ENCODE assay signal across 35 cellular contexts in genomic region chr2:146123714-146124113, GRCh38.
DNase-seq lines count a peak whose midpoint lies in the region; ATAC-seq and TF ChIP-seq lines count a peak whose summit lies in the region.
"Had no signal": no experiment of that assay in that cellular context is flagged by ENCODE, and none has a peak within 500 bp of the region (broad histone marks: within the 10 kb centered on the region; RNA-seq: fewer than 3 reads in every experiment).

No MANE protein-coding gene starts in this region.

- peak overlapping the region; percentile 45; the same call in 1 of the 2 replicates for H2AFZ ChIP-seq in GM23248
- H2AFZ ChIP-seq in osteoblast (ENCODE audit: low read length), result peak overlapping the region; percentile 17
- H2AFZ ChIP-seq: GM23338 had no signal

- H3K4me3 ChIP-seq in GM23248, result no peak overlapping the region
- no peak overlapping the region for H3K4me3 ChIP-seq in SJSA1
- H3K4me3 ChIP-seq in osteoblast (ENCODE audit: insufficient read depth, low read length), result no peak overlapping the region
- H3K4me3 ChIP-seq in ascending aorta, result no peak overlapping the region
- H3K4me3 ChIP-seq in body of pancreas, result no peak overlapping the region
- H3K4me3 ChIP-seq: colonic mucosa, GM23338, lower lobe of right lung, sigmoid colon had no signal

- H3K27me3 ChIP-seq in GM23248 (replicated peaks; ENCODE audit: insufficient read depth) (no peaks in the 10 kb centered on the region), SJSA1 (replicated peaks) (no peaks in the 10 kb centered on the region), osteoblast (ENCODE audit: insufficient read depth, low read length) (no peaks in the 10 kb centered on the region), ascending aorta (no peaks in the 10 kb centered on the region), body of pancreas (no peaks in the 10 kb centered on the region)
- H3K27me3 ChIP-seq: colonic mucosa, foreskin keratinocyte, sigmoid colon had no signal

- ATAC-seq in body of pancreas, result no peak
- ATAC-seq: foreskin keratinocyte; GM23338; lower lobe of right lung; natural killer cell; PC-3; Right ventricle myocardium inferior; stimulated activated effector memory CD8-positive, alpha-beta T cell treated with anti-CD3 and anti-CD28 coated beads, Interleukin-12 subunit alpha, Interleukin-12 subunit beta, amount 100 ng/mL, for 72 hours had no signal

- H3K27ac ChIP-seq in GM23248, result 0 out of 2 replicates have a peak overlapping the region, but pooled peaks have one; percentile 5
- H3K27ac ChIP-seq in SJSA1, result peak overlapping the region; percentile 59
- H3K27ac ChIP-seq in osteoblast (ENCODE audit: low read depth, low read length), result peak overlapping the region; percentile 21
- H3K27ac ChIP-seq in ascending aorta, result no peak overlapping the region
- no peak overlapping the region for H3K27ac ChIP-seq in body of pancreas
- H3K27ac ChIP-seq: colonic mucosa, foreskin keratinocyte, lower lobe of right lung, sigmoid colon, VCaP had no signal

- H3K4me2 ChIP-seq in GM23248 (ENCODE audit: unreplicated experiment) (no peak overlapping the region), osteoblast (ENCODE audit: insufficient read depth, low read length) (no peak overlapping the region)
- H3K4me2 ChIP-seq: GM23338 had no signal

- CTCF ChIA-PET in GM10248 (lab: Yijun Ruan, JAX), result no interaction called here

- H3K79me2 ChIP-seq in GM23248 (ENCODE audit: insufficient read depth), result no peaks in the 10 kb centered on the region
- H3K79me2 ChIP-seq in osteoblast (ENCODE audit: insufficient read depth, low read length), result no peaks in the 10 kb centered on the region

- no peaks in the 10 kb centered on the region for H3K9me2 ChIP-seq in GM23248 (ENCODE audit: insufficient read depth)

- TF ChIP-seq CTCF in osteoblast (IDR thresholded peaks at IDR 0.05; ENCODE audit: extremely low read depth, low read depth, low read length) (no peak), ascending aorta (IDR thresholded peaks at IDR 0.05) (no peak), body of pancreas (IDR thresholded peaks at IDR 0.05) (no peak), GM10248 (IDR thresholded peaks at IDR 0.05; ENCODE audit: control extremely low read depth, extremely low read depth, low read depth, missing control alignments) (no peak)

- H3K9ac ChIP-seq in GM23248, result no peak overlapping the region

- intact Hi-C loops in ascending aorta (cut with DNase I), result no loop called here
- intact Hi-C loops in body of pancreas (cut with DNase I), result no loop called here

- in situ Hi-C loops in GM23248 (cut with MboI), result no loop called here

- 21 to 23% methylated on average over 1 of the region's 1 CpG for WGBS in GM23248 (ENCODE audit: low coverage in 1 of 2, low lambda C conversion rate in 2 of 2, missing lambda C conversion rate in 2 of 2), 2 experiments
- WGBS in body of pancreas, 2 donors, result 75 to 78% methylated on average over 1 of the region's 1 CpG

- no peak for TF ChIP-seq POLR2A in body of pancreas (IDR thresholded peaks at IDR 0.05)

- H3K9me3 ChIP-seq in GM23248 (ENCODE audit: low read depth) (no peaks in the 10 kb centered on the region), SJSA1 (replicated peaks) (no peaks in the 10 kb centered on the region), osteoblast (ENCODE audit: low read depth, low read length) (no peaks in the 10 kb centered on the region), ascending aorta (no peaks in the 10 kb centered on the region), body of pancreas (no peaks in the 10 kb centered on the region)
- H3K9me3 ChIP-seq: Caco-2, colonic mucosa, lower lobe of right lung, sigmoid colon had no signal

- DNase-seq in GM23248 (peak; percentile 54), SJSA1 (ENCODE audit: low read depth in 1 of 2, low spot score in 2 of 2) (no peak), fibroblast of gingiva (ENCODE audit: low read depth) (peak; percentile 33), osteoblast (ENCODE audit: insufficient read length, low spot score, missing footprints) (peak; percentile 32), ascending aorta (ENCODE audit: low spot score in 2 of 2) (no peak), body of pancreas (no peak), SKM-1 (lab: John Stamatoyannopoulos, UW; ENCODE audit: unreplicated experiment) (no peak), GM10248 (ENCODE audit: extremely low spot score) (no peak)
- DNase-seq: activated CD4-positive, alpha-beta T cell treated with anti-CD3 and anti-CD28 coated beads for 4 hours; activated CD8-positive, alpha-beta memory T cell treated with anti-CD3 and anti-CD28 coated beads for 24 hours; activated naive CD4-positive, alpha-beta T cell treated with anti-CD3 and anti-CD28 coated beads, Interleukin-2, amount 50 U/mL, for 16 hours; activated T-cell treated with anti-CD3 and anti-CD28 coated beads for 4 hours; amniotic stem cell; C1 segment of cervical spinal cord; Caco-2; colonic mucosa; effector CD8-positive, alpha-beta T cell; foreskin keratinocyte; GF-D8; KBM-7; lower lobe of right lung; midbrain; MM.1S; natural killer cell; NCI-H1105 treated with DMSO at 0.1 percent for 48 hours; NCI-H187 treated with DMSO at 0.1 percent for 48 hours; NCI-H524 treated with DMSO at 0.1 percent for 48 hours; NK-92 treated with Interleukin-12 subunit alpha and Interleukin-12 subunit beta, amount 100 ng/mL, for 24 hours; nucleus accumbens; PC-3; sigmoid colon had no signal

- H4K20me1 ChIP-seq in GM23248 (ENCODE audit: insufficient read depth) (no peaks in the 10 kb centered on the region), osteoblast (ENCODE audit: insufficient read depth, low read length) (no peaks in the 10 kb centered on the region)

- H3K36me3 ChIP-seq in GM23248 (ENCODE audit: low read depth) (no peaks in the 10 kb centered on the region), SJSA1 (no peaks in the 10 kb centered on the region), osteoblast (ENCODE audit: insufficient read depth, low read length) (no peaks in the 10 kb centered on the region), ascending aorta (no peaks in the 10 kb centered on the region), body of pancreas (replicated peaks in 1 of 2; ENCODE audit: insufficient read depth in 1 of 2, low read depth in 2 of 2) (no peaks in the 10 kb centered on the region)
- H3K36me3 ChIP-seq: colonic mucosa, lower lobe of right lung, sigmoid colon had no signal

- H3K4me1 ChIP-seq in GM23248 (ENCODE audit: insufficient read depth) (peaks cover 20% of the 10 kb centered on the region), SJSA1 (replicated peaks) (peaks cover 22% of the 10 kb centered on the region), osteoblast (ENCODE audit: insufficient read depth, low read length) (peaks cover 17% of the 10 kb centered on the region), ascending aorta (no peaks in the 10 kb centered on the region), body of pancreas (no peaks in the 10 kb centered on the region)
- H3K4me1 ChIP-seq: Caco-2, colonic mucosa, lower lobe of right lung, sigmoid colon had no signal

- POLR2A ChIA-PET in GM10248 (lab: Yijun Ruan, JAX), result no interaction called here

- peaks cover 9% of the 10 kb centered on the region; the same call in 1 of the 2 replicates for H3F3A ChIP-seq in GM23248 (ENCODE audit: insufficient read depth)

Comparison
In these comparisons a context has a peak if more than half of its experiments do, and no peak if none do; other contexts are left out.
1. DNase-seq: peak in GM23248 (single experiment), fibroblast of gingiva (single experiment) and osteoblast (single experiment); none in SJSA1 (0 of 2), ascending aorta (0 of 2), body of pancreas (0 of 4), SKM-1 (single experiment) and GM10248 (single experiment).
2. H3K27ac ChIP-seq: peak in GM23248 (single experiment), SJSA1 (single experiment) and osteoblast (single experiment); none in ascending aorta (0 of 2) and body of pancreas (0 of 4).